In genomic region chr11:112597290-112597689, GRCh38 we compare ENCODE assay signal across 28 cellular contexts.
"Had no signal": no experiment of that assay in that cellular context is flagged by ENCODE, and none has a peak within 500 bp of the region (broad histone marks: within the 10 kb centered on the region; RNA-seq: fewer than 3 reads in every experiment).

No MANE protein-coding gene starts in this region.

- ATAC-seq: mucosa of descending colon; naive thymus-derived CD4-positive, alpha-beta T cell; natural killer cell treated with Interleukin-12 subunit alpha and Interleukin-12 subunit beta and Interleukin-15 and Interleukin-18, amount 100 ng/mL, for 72 hours; pancreas; right cardiac atrium; sciatic nerve; stimulated activated naive B cell treated with anti-CD40 and anti-IgM and Interleukin-4, amounts not matched to agents 10 μg/mL and 1 μg/mL and 100 μg/mL, for 72 hours; stimulated activated naive CD8-positive, alpha-beta T cell treated with anti-CD3 and anti-CD28 coated beads, Interleukin-15, Interleukin-2, amounts not matched to agents 100 U/mL and 50 U/mL, for 24 hours; upper lobe of right lung had no signal

- H3K4me1 ChIP-seq: left ventricle myocardium inferior, pancreas, prostate gland, stomach, suprapubic skin, tibial artery, upper lobe of right lung had no signal

- H3K27me3 ChIP-seq: hepatocyte, pancreas, stomach, suprapubic skin, tibial artery, upper lobe of right lung had no signal

- H3K4me3 ChIP-seq: hepatocyte, left ventricle myocardium inferior, lung, mucosa of descending colon, pancreas, prostate gland, skin epidermis, stomach, suprapubic skin, thoracic aorta, tibial artery, upper lobe of right lung had no signal

- H3K27ac ChIP-seq: hepatocyte, left ventricle myocardium inferior, pancreas, prostate gland, skin epidermis, stomach, suprapubic skin, thoracic aorta, tibial artery, upper lobe of right lung had no signal

- H3K36me3 ChIP-seq: left ventricle myocardium inferior, pancreas, prostate gland, stomach, suprapubic skin, thoracic aorta, tibial artery, upper lobe of right lung had no signal

- H3K79me2 ChIP-seq: hepatocyte had no signal

- H2AFZ ChIP-seq: hepatocyte had no signal

- DNase-seq: islet precursor cell; left ventricle myocardium inferior; midbrain; mucosa of descending colon; naive thymus-derived CD4-positive, alpha-beta T cell; nucleus accumbens; pancreas; posterior cingulate gyrus; retina; right cardiac atrium; stimulated activated CD4-positive, alpha-beta T cell treated with anti-CD3 and anti-CD28 coated beads, Interleukin-12 subunit alpha, Interleukin-12 subunit beta, amount 100 ng/mL, for 4 hours; stimulated activated CD4-positive, alpha-beta T cell treated with anti-CD3 and anti-CD28 coated beads, Interleukin-15, amount 100 ng/mL, for 24 hours; stimulated activated CD4-positive, alpha-beta T cell treated with anti-CD3 and anti-CD28 coated beads, Interleukin-2, amount 100 ng/mL, for 24 hours; stimulated activated CD4-positive, alpha-beta T cell treated with anti-CD3 and anti-CD28 coated beads, Interleukin-4, amount 100 ng/mL, for 1 hour; stimulated activated naive B cell treated with anti-CD40 and anti-IgM and Interleukin-4, amounts not matched to agents 10 μg/mL and 1 μg/mL and 100 μg/mL, for 72 hours; stimulated activated naive CD8-positive, alpha-beta T cell treated with anti-CD3 and anti-CD28 coated beads, Interleukin-15, Interleukin-2, amounts not matched to agents 100 U/mL and 50 U/mL, for 24 hours; stomach; tibial artery; trophoblast cell; upper lobe of right lung had no signal

- H3K4me2 ChIP-seq: hepatocyte had no signal

- H3K9me3 ChIP-seq: left ventricle myocardium inferior, mucosa of descending colon, pancreas, prostate gland, stomach, suprapubic skin, thoracic aorta, tibial artery, upper lobe of right lung had no signal
